ENCODE assay signal across 8 cellular contexts in genomic region chr19:3178377-3178972, GRCh38. TPM values are rescaled to one million over a fixed set of nuclear protein-coding genes. Genes with fewer than 3 reads are reported as not detected.
DNase-seq lines count a peak whose midpoint lies in the region; ATAC-seq lines count a peak whose summit lies in the region.

Gene S1PR4, plus strand, starts transcription at chr19:3178769. Its CDS starts 24 bp downstream, at chr19:3178793.

- DNase-seq in T-helper 1 cell (peak; percentile 44 to 88 (median 52)), LoVo (ENCODE audit: low spot score) (no peak), dermis blood vessel endothelial cell (no peak), GM19240 (ENCODE audit: insufficient read length, low spot score) (no peak)
- DNase-seq in activated naive CD8-positive, alpha-beta T cell treated with anti-CD3 and anti-CD28 coated beads, Interleukin-2, amount 50 U/mL, for 24 hours, result peak; percentile 70
- DNase-seq in stimulated activated CD4-positive, alpha-beta T cell treated with anti-CD3 and anti-CD28 coated beads, Interleukin-12 subunit alpha, Interleukin-12 subunit beta, amount 100 ng/mL, for 48 hours (ENCODE audit: low read depth in 2 of 3, low spot score in 1 of 3), result peak in 2 of 3 donors; percentile 43 to 46

- H3K4me3 Mint-ChIP-seq in activated naive CD8-positive, alpha-beta T cell treated with anti-CD3 and anti-CD28 coated beads, Interleukin-2, amount 50 U/mL, for 24 hours, result peak within 1 kb of the TSS; percentile 92

- H3K27me3 Mint-ChIP-seq in activated naive CD8-positive, alpha-beta T cell treated with anti-CD3 and anti-CD28 coated beads, Interleukin-2, amount 50 U/mL, for 24 hours, result no peaks in the 10 kb centered on the region

- peak; percentile 43 for ATAC-seq in GM19324 (IDR thresholded peaks at IDR 0.05; ENCODE audit: low FRiP score, unreplicated experiment)
- peak; percentile 67 for ATAC-seq in activated naive CD8-positive, alpha-beta T cell treated with anti-CD3 and anti-CD28 coated beads, Interleukin-2, amount 50 U/mL, for 24 hours
- no peak for ATAC-seq in GM18519 (IDR thresholded peaks at IDR 0.05; ENCODE audit: low FRiP score, unreplicated experiment)

- H3K36me3 Mint-ChIP-seq in activated naive CD8-positive, alpha-beta T cell treated with anti-CD3 and anti-CD28 coated beads, Interleukin-2, amount 50 U/mL, for 24 hours (ENCODE audit: low read depth), result peaks cover 20% of the 10 kb centered on the region

- H3K9me3 Mint-ChIP-seq in activated naive CD8-positive, alpha-beta T cell treated with anti-CD3 and anti-CD28 coated beads, Interleukin-2, amount 50 U/mL, for 24 hours, result no peaks in the 10 kb centered on the region

- peak within 1 kb of the TSS; percentile 95 for H3K27ac Mint-ChIP-seq in activated naive CD8-positive, alpha-beta T cell treated with anti-CD3 and anti-CD28 coated beads, Interleukin-2, amount 50 U/mL, for 24 hours

- peaks cover 38% of the 10 kb centered on the region for H3K4me1 Mint-ChIP-seq in activated naive CD8-positive, alpha-beta T cell treated with anti-CD3 and anti-CD28 coated beads, Interleukin-2, amount 50 U/mL, for 24 hours

RNA-seq across cellular contexts. Expression of gene S1PR4, which starts in this region (rescaled TPM):
- total RNA-seq in dermis blood vessel endothelial cell, result 2.1 and 2.2 TPM in 2 replicates

Comparison
In these comparisons a context has a peak if more than half of its experiments do, and no peak if none do; other contexts are left out.
1. DNase-seq: peak in T-helper 1 cell (5 of 5), activated naive CD8-positive, alpha-beta T cell treated with anti-CD3 and anti-CD28 coated beads, Interleukin-2, amount 50 U/mL, for 24 hours (single experiment) and stimulated activated CD4-positive, alpha-beta T cell treated with anti-CD3 and anti-CD28 coated beads, Interleukin-12 subunit alpha, Interleukin-12 subunit beta, amount 100 ng/mL, for 48 hours (2 of 3); none in LoVo (single experiment), dermis blood vessel endothelial cell (single experiment) and GM19240 (single experiment).